In genomic region chr12:78672033-78672432, GRCh38 we compare ENCODE assay signal across 2 cellular contexts.
TF ChIP-seq lines count a peak whose summit lies in the region.

No MANE protein-coding gene starts in this region.

TF ChIP-seq in SK-N-SH treated with all-trans-retinoic acid at 6 μM for 48 hours, 23 proteins besides CTCF, POLR2A, EP300 and RAD21 (continued from another document):
- TF ChIP-seq POU6F1 (CRISPR knock-in tag; IDR thresholded peaks at IDR 0.05; ENCODE audit: borderline replicate concordance, low read depth) (no peak), TOX (CRISPR knock-in tag; IDR thresholded peaks at IDR 0.05; ENCODE audit: borderline replicate concordance) (no peak), SNAI2 (CRISPR knock-in tag; IDR thresholded peaks at IDR 0.05) (no peak), ESRRG (CRISPR knock-in tag; IDR thresholded peaks at IDR 0.05) (no peak), PPARA (CRISPR knock-in tag; IDR thresholded peaks at IDR 0.05; ENCODE audit: borderline replicate concordance) (no peak)

TF ChIP-seq in SK-N-SH, 30 proteins besides CTCF, POLR2A, EP300 and RAD21 (continued from another document):
- TF ChIP-seq EZH2phosphoT487 (IDR thresholded peaks at IDR 0.05; ENCODE audit: borderline replicate concordance, low read depth): no peak
- no peak for TF ChIP-seq GATA2 (CRISPR knock-in tag; IDR thresholded peaks at IDR 0.05)
- TF ChIP-seq FOXJ3 (CRISPR knock-in tag; IDR thresholded peaks at IDR 0.05): no peak
